ENCODE assay signal across 23 cellular contexts in the genomic region with DNA sequence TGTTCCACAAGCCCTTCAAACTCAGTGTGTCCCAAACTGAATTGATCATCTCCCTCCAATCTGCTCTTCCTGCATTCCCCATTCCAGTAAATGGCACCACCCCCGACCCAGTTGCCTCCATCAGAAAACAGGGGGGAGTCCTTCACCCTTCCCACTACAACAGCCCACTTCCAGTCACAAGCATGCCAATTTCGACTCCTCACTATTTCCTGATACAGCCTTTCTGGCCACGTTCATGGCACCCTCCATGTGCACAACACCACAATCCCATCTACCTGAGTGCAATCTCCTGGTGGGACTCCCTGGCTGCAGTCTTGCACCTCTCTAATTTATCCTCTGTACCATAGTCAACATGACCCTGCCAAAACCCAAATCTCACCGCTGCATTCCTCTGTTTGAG.
"Had no signal": no experiment of that assay in that cellular context is flagged by ENCODE, and none has a peak within 500 bp of the region (broad histone marks: within the 10 kb centered on the region; RNA-seq: fewer than 3 reads in every experiment).

No MANE protein-coding gene starts in this region.

- H3K27me3 ChIP-seq: colonic mucosa, dorsolateral prefrontal cortex, ovary, thyroid gland had no signal

- H3K9me3 ChIP-seq: colonic mucosa, esophagus muscularis mucosa, gastrocnemius medialis, ovary, psoas muscle, thyroid gland had no signal

- H3K27ac Mint-ChIP-seq: activated naive CD4-positive, alpha-beta T cell treated with anti-CD3 and anti-CD28 coated beads, Interleukin-2, amount 10 ng/mL, durations not matched to agents 7 days and 5 days; activated T-cell treated with anti-CD3 and anti-CD28 coated beads, Interleukin-2, amount 50 U/mL, for 72 hours; stimulated activated naive CD8-positive, alpha-beta T cell treated with anti-CD3 and anti-CD28 coated beads, Interleukin-15, Interleukin-2, amounts not matched to agents 100 ng/mL and 50 ng/mL, for 24 hours had no signal

- H3K4me3 Mint-ChIP-seq: activated naive CD4-positive, alpha-beta T cell treated with anti-CD3 and anti-CD28 coated beads, Interleukin-2, amount 10 ng/mL, durations not matched to agents 7 days and 5 days; activated T-cell treated with anti-CD3 and anti-CD28 coated beads, Interleukin-2, amount 50 U/mL, for 72 hours; memory B cell; stimulated activated naive CD8-positive, alpha-beta T cell treated with anti-CD3 and anti-CD28 coated beads, Interleukin-15, Interleukin-2, amounts not matched to agents 100 ng/mL and 50 ng/mL, for 24 hours had no signal

- H3K4me1 ChIP-seq: psoas muscle had no signal

- H3K36me3 Mint-ChIP-seq: activated naive CD4-positive, alpha-beta T cell treated with anti-CD3 and anti-CD28 coated beads, Interleukin-2, amount 10 ng/mL, durations not matched to agents 7 days and 5 days had no signal

- H3K9me3 Mint-ChIP-seq: activated naive CD4-positive, alpha-beta T cell treated with anti-CD3 and anti-CD28 coated beads, Interleukin-2, amount 10 ng/mL, durations not matched to agents 7 days and 5 days; memory B cell; stimulated activated naive CD8-positive, alpha-beta T cell treated with anti-CD3 and anti-CD28 coated beads, Interleukin-15, Interleukin-2, amounts not matched to agents 100 ng/mL and 50 ng/mL, for 24 hours had no signal

- ATAC-seq: activated T-cell treated with anti-CD3 and anti-CD28 coated beads, Interleukin-2, amount 50 U/mL, for 72 hours; gastrocnemius medialis; left cardiac atrium; psoas muscle; right cardiac atrium had no signal

- H3K27ac ChIP-seq: colonic mucosa, dorsolateral prefrontal cortex, esophagus muscularis mucosa, gastrocnemius medialis, ovary, psoas muscle, thyroid gland, WERI-Rb-1 had no signal

- DNase-seq: activated CD4-positive, CD25-positive, alpha-beta regulatory T cell treated with anti-CD3 and anti-CD28 coated beads, Interleukin-2, amount 50 U/mL, for 72 hours; activated CD8-positive, alpha-beta memory T cell treated with anti-CD3 and anti-CD28 coated beads, Interleukin-2, amount 50 U/mL, for 48 hours; activated effector memory CD4-positive, alpha-beta T cell treated with Interleukin-2 at 50 U/mL for 16 hours; activated naive CD4-positive, alpha-beta T cell treated with anti-CD3 and anti-CD28 coated beads, Interleukin-2, amount 10 ng/mL, durations not matched to agents 7 days and 5 days; activated T-cell treated with anti-CD3 and anti-CD28 coated beads, Interleukin-2, amount 50 U/mL, for 72 hours; aorta; colonic mucosa; dorsolateral prefrontal cortex; gastrocnemius medialis; head of caudate nucleus; hypothalamus; left cardiac atrium; ovary; psoas muscle; right cardiac atrium; stimulated activated CD4-positive, alpha-beta T cell treated with anti-CD3 and anti-CD28 coated beads, Interleukin-12 subunit alpha, Interleukin-12 subunit beta, amount 100 ng/mL, for 4 hours; substantia nigra; SW 1271; thyroid gland; WERI-Rb-1 had no signal
